In genomic region chrX:129494887-129495286, GRCh38 we compare ENCODE assay signal across 36 cellular contexts. TPM values are rescaled to one million over a fixed set of nuclear protein-coding genes. Genes with fewer than 3 reads are reported as not detected.
"Had no signal": no experiment of that assay in that cellular context is flagged by ENCODE, and none has a peak within 500 bp of the region (broad histone marks: within the 10 kb centered on the region; RNA-seq: fewer than 3 reads in every experiment).

No MANE protein-coding gene starts in this region.

- H3K4me3 ChIP-seq: ascending aorta, cardiac muscle cell had no signal

- H3K27me3 ChIP-seq: ascending aorta, cardiac muscle cell had no signal

- H3K4me1 ChIP-seq: ascending aorta had no signal

- ATAC-seq: activated CD8-positive, alpha-beta T cell treated with anti-CD3 and anti-CD28 coated beads for 36 hours; activated naive CD8-positive, alpha-beta T cell treated with anti-CD3 and anti-CD28 coated beads, Interleukin-2, amount 50 U/mL, for 24 hours; activated T-cell treated with anti-CD3 and anti-CD28 coated beads, Interleukin-2, amount 50 U/mL, for 4 hours; activated T-cell treated with anti-CD3 and anti-CD28 coated beads, Interleukin-2, amount 50 U/mL, for 72 hours; activated T-helper 17 cell treated with anti-CD3 and anti-CD28 coated beads, Interleukin-2, amount 50 U/mL, for 72 hours had no signal

- H3K36me3 Mint-ChIP-seq: activated CD4-positive, alpha-beta memory T cell treated with anti-CD3 and anti-CD28 coated beads for 36 hours; activated naive CD4-positive, alpha-beta T cell treated with anti-CD3 and anti-CD28 coated beads, Interleukin-2, amount 10 ng/mL, durations not matched to agents 7 days and 5 days; activated naive CD4-positive, alpha-beta T cell treated with anti-CD3 and anti-CD28 coated beads, Interleukin-2, amount 50 U/mL, for 24 hours; activated naive CD8-positive, alpha-beta T cell; activated naive CD8-positive, alpha-beta T cell treated with anti-CD3 and anti-CD28 coated beads, Interleukin-2, amount 10 ng/mL, durations not matched to agents 7 days and 5 days had no signal

- H3K27ac Mint-ChIP-seq: activated B cell treated with CpG ODN at 0.5 μM for 24 hours; activated CD4-positive, alpha-beta memory T cell treated with anti-CD3 and anti-CD28 coated beads for 36 hours; activated CD4-positive, alpha-beta T cell treated with anti-CD3 and anti-CD28 coated beads, Interleukin-2, amount 10 ng/mL, durations not matched to agents 24 days and 14 days; activated CD8-positive, alpha-beta T cell treated with anti-CD3 and anti-CD28 coated beads for 36 hours; activated naive CD4-positive, alpha-beta T cell treated with anti-CD3 and anti-CD28 coated beads, Interleukin-2, amount 10 ng/mL, durations not matched to agents 7 days and 5 days; activated naive CD4-positive, alpha-beta T cell treated with anti-CD3 and anti-CD28 coated beads, Interleukin-2, amount 50 U/mL, for 24 hours; activated naive CD8-positive, alpha-beta T cell; activated naive CD8-positive, alpha-beta T cell treated with anti-CD3 and anti-CD28 coated beads, Interleukin-2, amount 10 ng/mL, durations not matched to agents 7 days and 5 days; activated naive CD8-positive, alpha-beta T cell treated with anti-CD3 and anti-CD28 coated beads, Interleukin-2, amount 50 U/mL, for 24 hours; activated T-cell treated with anti-CD3 and anti-CD28 coated beads, Interleukin-2, amount 50 U/mL, for 72 hours; activated T-helper 1 cell treated with anti-CD3 and anti-CD28 coated beads, Interleukin-12 subunit alpha, Interleukin-12 subunit beta, Interleukin-2, Interleukin-4 antibody, amounts not matched to agents 30 ng/mL and 10 ng/mL and 1 ng/mL, durations not matched to agents 14 hours and 24 hours and 36 hours; activated T-helper 17 cell treated with anti-CD3 and anti-CD28 coated beads, Interleukin-2, amount 50 U/mL, for 72 hours; T-helper 1 cell treated with Interleukin-12 subunit alpha and Interleukin-12 subunit beta and Interleukin-4 antibody, amounts not matched to agents 30 μg/mL and 1 μg/mL, for 36 hours; T-helper 2 cell treated with Interferon-gamma antibody and Interleukin-4, amounts not matched to agents 5 μg/mL and 100 μg/mL, for 36 hours had no signal

- H3K4me3 Mint-ChIP-seq: activated B cell treated with CpG ODN at 0.5 μM for 24 hours; activated CD4-positive, alpha-beta memory T cell treated with anti-CD3 and anti-CD28 coated beads for 36 hours; activated CD4-positive, alpha-beta T cell treated with anti-CD3 and anti-CD28 coated beads, Interleukin-2, amount 10 ng/mL, durations not matched to agents 24 days and 14 days; activated CD8-positive, alpha-beta T cell treated with anti-CD3 and anti-CD28 coated beads for 36 hours; activated naive CD4-positive, alpha-beta T cell treated with anti-CD3 and anti-CD28 coated beads, Interleukin-2, amount 10 ng/mL, durations not matched to agents 7 days and 5 days; activated naive CD4-positive, alpha-beta T cell treated with anti-CD3 and anti-CD28 coated beads, Interleukin-2, amount 50 U/mL, for 24 hours; activated naive CD8-positive, alpha-beta T cell; activated naive CD8-positive, alpha-beta T cell treated with anti-CD3 and anti-CD28 coated beads, Interleukin-2, amount 10 ng/mL, durations not matched to agents 7 days and 5 days; activated naive CD8-positive, alpha-beta T cell treated with anti-CD3 and anti-CD28 coated beads, Interleukin-2, amount 50 U/mL, for 24 hours; activated T-cell treated with anti-CD3 and anti-CD28 coated beads, Interleukin-2, amount 50 U/mL, for 4 hours; activated T-cell treated with anti-CD3 and anti-CD28 coated beads, Interleukin-2, amount 50 U/mL, for 72 hours; activated T-helper 1 cell treated with anti-CD3 and anti-CD28 coated beads, Interleukin-12 subunit alpha, Interleukin-12 subunit beta, Interleukin-2, Interleukin-4 antibody, amounts not matched to agents 30 ng/mL and 10 ng/mL and 1 ng/mL, durations not matched to agents 14 hours and 24 hours and 36 hours; activated T-helper 17 cell treated with anti-CD3 and anti-CD28 coated beads, Interleukin-2, amount 50 U/mL, for 72 hours; central memory CD8-positive, alpha-beta T cell; T-helper 1 cell treated with Interleukin-12 subunit alpha and Interleukin-12 subunit beta and Interleukin-4 antibody, amounts not matched to agents 30 μg/mL and 1 μg/mL, for 36 hours; T-helper 2 cell treated with Interferon-gamma antibody and Interleukin-4, amounts not matched to agents 5 μg/mL and 100 μg/mL, for 36 hours had no signal

- DNase-seq: activated B cell treated with CpG ODN at 0.5 μM for 24 hours; activated CD4-positive, alpha-beta memory T cell treated with anti-CD3 and anti-CD28 coated beads for 36 hours; activated CD4-positive, alpha-beta T cell treated with anti-CD3 and anti-CD28 coated beads for 4 hours; activated CD4-positive, alpha-beta T cell treated with anti-CD3 and anti-CD28 coated beads, Interleukin-2, amount 10 ng/mL, durations not matched to agents 24 days and 14 days; activated CD4-positive, alpha-beta T cell treated with anti-CD3 and anti-CD28 coated beads, Interleukin-2, amount 50 U/mL, for 1 hour; activated CD4-positive, alpha-beta T cell treated with anti-CD3 and anti-CD28 coated beads, Interleukin-2, amount 50 U/mL, for 4 hours; activated CD4-positive, CD25-positive, alpha-beta regulatory T cell treated with anti-CD3 and anti-CD28 coated beads, Interleukin-2, amount 50 U/mL, for 72 hours; activated CD8-positive, alpha-beta memory T cell treated with anti-CD3 and anti-CD28 coated beads, Interleukin-2, amount 50 U/mL, for 4 hours; activated CD8-positive, alpha-beta T cell treated with anti-CD3 and anti-CD28 coated beads for 36 hours; activated gamma-delta T cell; activated naive CD4-positive, alpha-beta T cell treated with anti-CD3 and anti-CD28 coated beads, Interleukin-2, amount 10 ng/mL, durations not matched to agents 7 days and 5 days; activated naive CD4-positive, alpha-beta T cell treated with Interleukin-2 at 50 U/mL for 16 hours; activated naive CD8-positive, alpha-beta T cell treated with anti-CD3 and anti-CD28 coated beads, Interleukin-2, amount 10 ng/mL, durations not matched to agents 7 days and 5 days; activated naive CD8-positive, alpha-beta T cell treated with anti-CD3 and anti-CD28 coated beads, Interleukin-2, amount 50 U/mL, for 24 hours; activated T-cell treated with anti-CD3 and anti-CD28 coated beads for 4 hours; activated T-cell treated with anti-CD3 and anti-CD28 coated beads, Interleukin-2, amount 50 U/mL, for 1 hour; activated T-cell treated with anti-CD3 and anti-CD28 coated beads, Interleukin-2, amount 50 U/mL, for 4 hours; activated T-cell treated with anti-CD3 and anti-CD28 coated beads, Interleukin-2, amount 50 U/mL, for 72 hours; amygdala; anterior cingulate cortex; caudate nucleus; cerebellar nuclear complex; T-helper 1 cell; T-helper 2 cell; T-helper 9 cell had no signal

- H3K9me3 ChIP-seq: ascending aorta had no signal

- H3K27ac ChIP-seq: ascending aorta, cardiac muscle cell, VCaP had no signal

- H3K4me1 Mint-ChIP-seq: activated B cell treated with CpG ODN at 0.5 μM for 24 hours; activated CD4-positive, alpha-beta T cell treated with anti-CD3 and anti-CD28 coated beads, Interleukin-2, amount 10 ng/mL, durations not matched to agents 24 days and 14 days; activated naive CD4-positive, alpha-beta T cell treated with anti-CD3 and anti-CD28 coated beads, Interleukin-2, amount 10 ng/mL, durations not matched to agents 7 days and 5 days; activated naive CD4-positive, alpha-beta T cell treated with anti-CD3 and anti-CD28 coated beads, Interleukin-2, amount 50 U/mL, for 24 hours; activated naive CD8-positive, alpha-beta T cell treated with anti-CD3 and anti-CD28 coated beads, Interleukin-2, amount 10 ng/mL, durations not matched to agents 7 days and 5 days; activated T-helper 17 cell treated with anti-CD3 and anti-CD28 coated beads, Interleukin-2, amount 50 U/mL, for 72 hours; brain; central memory CD8-positive, alpha-beta T cell had no signal

- H3K9me3 Mint-ChIP-seq: activated B cell treated with CpG ODN at 0.5 μM for 24 hours; activated CD4-positive, alpha-beta memory T cell treated with anti-CD3 and anti-CD28 coated beads for 36 hours; activated CD4-positive, alpha-beta T cell treated with anti-CD3 and anti-CD28 coated beads, Interleukin-2, amount 10 ng/mL, durations not matched to agents 24 days and 14 days; activated CD8-positive, alpha-beta T cell treated with anti-CD3 and anti-CD28 coated beads for 36 hours; activated naive CD4-positive, alpha-beta T cell treated with anti-CD3 and anti-CD28 coated beads, Interleukin-2, amount 10 ng/mL, durations not matched to agents 7 days and 5 days; activated naive CD4-positive, alpha-beta T cell treated with anti-CD3 and anti-CD28 coated beads, Interleukin-2, amount 50 U/mL, for 24 hours; activated naive CD8-positive, alpha-beta T cell treated with anti-CD3 and anti-CD28 coated beads, Interleukin-2, amount 10 ng/mL, durations not matched to agents 7 days and 5 days; activated naive CD8-positive, alpha-beta T cell treated with anti-CD3 and anti-CD28 coated beads, Interleukin-2, amount 50 U/mL, for 24 hours; activated T-cell treated with anti-CD3 and anti-CD28 coated beads, Interleukin-2, amount 50 U/mL, for 4 hours; activated T-cell treated with anti-CD3 and anti-CD28 coated beads, Interleukin-2, amount 50 U/mL, for 72 hours; activated T-helper 1 cell treated with anti-CD3 and anti-CD28 coated beads, Interleukin-12 subunit alpha, Interleukin-12 subunit beta, Interleukin-2, Interleukin-4 antibody, amounts not matched to agents 30 ng/mL and 10 ng/mL and 1 ng/mL, durations not matched to agents 14 hours and 24 hours and 36 hours; activated T-helper 17 cell treated with anti-CD3 and anti-CD28 coated beads, Interleukin-2, amount 50 U/mL, for 72 hours; brain; central memory CD8-positive, alpha-beta T cell; T-helper 1 cell treated with Interleukin-12 subunit alpha and Interleukin-12 subunit beta and Interleukin-4 antibody, amounts not matched to agents 30 μg/mL and 1 μg/mL, for 36 hours; T-helper 2 cell treated with Interferon-gamma antibody and Interleukin-4, amounts not matched to agents 5 μg/mL and 100 μg/mL, for 36 hours had no signal

- H3K27me3 Mint-ChIP-seq: activated B cell treated with CpG ODN at 0.5 μM for 24 hours; activated CD4-positive, alpha-beta T cell treated with anti-CD3 and anti-CD28 coated beads, Interleukin-2, amount 10 ng/mL, durations not matched to agents 24 days and 14 days; activated CD8-positive, alpha-beta T cell treated with anti-CD3 and anti-CD28 coated beads for 36 hours; activated naive CD4-positive, alpha-beta T cell treated with anti-CD3 and anti-CD28 coated beads, Interleukin-2, amount 10 ng/mL, durations not matched to agents 7 days and 5 days; activated naive CD4-positive, alpha-beta T cell treated with anti-CD3 and anti-CD28 coated beads, Interleukin-2, amount 50 U/mL, for 24 hours; activated naive CD8-positive, alpha-beta T cell; activated naive CD8-positive, alpha-beta T cell treated with anti-CD3 and anti-CD28 coated beads, Interleukin-2, amount 10 ng/mL, durations not matched to agents 7 days and 5 days; activated naive CD8-positive, alpha-beta T cell treated with anti-CD3 and anti-CD28 coated beads, Interleukin-2, amount 50 U/mL, for 24 hours; activated T-helper 17 cell treated with anti-CD3 and anti-CD28 coated beads, Interleukin-2, amount 50 U/mL, for 72 hours; brain; central memory CD8-positive, alpha-beta T cell had no signal

RNA-seq across cellular contexts. Expression of gene SMARCA1, which starts 28.4 kb away (rescaled TPM):
- total RNA-seq: activated CD4-positive, alpha-beta T cell treated with anti-CD3 and anti-CD28 coated beads, Interleukin-2, amount 10 ng/mL, durations not matched to agents 24 days and 14 days; activated T-helper 1 cell treated with anti-CD3 and anti-CD28 coated beads, Interleukin-12 subunit alpha, Interleukin-12 subunit beta, Interleukin-2, Interleukin-4 antibody, amounts not matched to agents 30 ng/mL and 10 ng/mL and 1 ng/mL, durations not matched to agents 14 hours and 24 hours and 36 hours had no signal
